Comparison of ENCODE assay signal across 24 cellular contexts in the genomic region with DNA sequence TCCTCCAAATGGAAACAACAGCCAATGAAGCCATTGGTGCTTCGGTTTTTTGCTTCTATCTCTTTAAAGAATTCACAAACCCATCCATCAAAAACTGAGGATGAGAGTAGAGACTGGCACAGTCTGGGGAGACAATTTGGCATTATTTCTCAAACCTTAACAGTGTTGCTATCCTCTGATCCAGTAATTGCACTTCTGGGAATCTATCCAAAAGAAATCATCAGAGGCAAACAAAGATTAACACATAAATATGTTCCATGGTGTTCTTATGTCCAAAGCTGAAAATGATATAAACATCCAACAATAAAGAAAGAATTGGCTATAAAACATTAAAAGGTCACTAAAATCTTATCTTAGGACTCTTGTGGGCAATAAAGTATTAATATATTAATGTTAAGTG. TPM values are rescaled to one million over a fixed set of nuclear protein-coding genes. Genes with fewer than 3 reads are reported as not detected.
A peak's percentile ranks its signal among the peaks of the same experiment; 100 is the strongest.
DNase-seq lines count a peak whose midpoint lies in the region; ATAC-seq and TF ChIP-seq lines count a peak whose summit lies in the region.
"Had no signal": no experiment of that assay in that cellular context is flagged by ENCODE, and none has a peak within 500 bp of the region (broad histone marks: within the 10 kb centered on the region; RNA-seq: fewer than 3 reads in every experiment).

No MANE protein-coding gene starts in this region.

- DNase-seq in A673 (ENCODE audit: low spot score): peak; percentile 61
- DNase-seq in NCI-H1105 (lab: John Stamatoyannopoulos, UW): peak; percentile 32
- DNase-seq in cardiac fibroblast (ENCODE audit: low read depth in 2 of 2): peak; percentile 9 to 22
- DNase-seq in OCI-LY7 (ENCODE audit: low spot score): no peak
- DNase-seq in right cardiac atrium: no peak
- DNase-seq in ecto neural progenitor cell (ENCODE audit: low spot score): no peak
- DNase-seq: activated CD4-positive, alpha-beta T cell treated with anti-CD3 and anti-CD28 coated beads for 1 hour; caudate nucleus; CD4-positive, CD25-positive, alpha-beta regulatory T cell; DND-41; effector CD4-positive, alpha-beta T cell; Kasumi-1; kidney; NCI-H1436 treated with DMSO at 0.1 percent for 48 hours; OCI-M1; stimulated activated naive B cell treated with anti-CD40 and anti-IgM and Interleukin-4, amounts not matched to agents 10 μg/mL and 1 μg/mL and 100 μg/mL, for 72 hours; T-helper 9 cell had no signal

- POLR2A ChIA-PET in A673 (lab: Charles Lee; ENCODE audit: low non-redundant PET): interaction anchor here (0.6 kb wide), 1 partner anchor 238 kb away, joined by 3 read pairs; no protein-coding TSS in a partner anchor
- POLR2A ChIA-PET in OCI-LY7 (lab: Charles Lee): interaction anchor here (0.6 to 0.7 kb wide), 3 partner anchors 17 to 436 kb away, joined by 3 to 5 read pairs (median 5); no protein-coding TSS in a partner anchor

- H3K4me1 ChIP-seq in A673 (ENCODE audit: insufficient read depth, low read length, poor library complexity, severe bottlenecking) (peaks cover 14% of the 10 kb centered on the region), OCI-LY7 (ENCODE audit: insufficient read depth, low read length, poor library complexity, severe bottlenecking) (no peaks in the 10 kb centered on the region), right cardiac atrium (ENCODE audit: control insufficient read depth, insufficient read depth, low read length) (peaks cover 14% of the 10 kb centered on the region)

- H3K4me3 Mint-ChIP-seq in nephron: peak overlapping the region in 2 of 3 experiments; percentile 26 to 36
- H3K4me3 Mint-ChIP-seq: CD4-positive, CD25-positive, alpha-beta regulatory T cell; GM23338; memory B cell; neural crest cell; stimulated activated naive B cell treated with anti-CD40 and anti-IgM and Interleukin-4, amounts not matched to agents 10 μg/mL and 1 μg/mL and 100 μg/mL, for 72 hours; type B pancreatic cell had no signal

- CTCF ChIA-PET in A673 (lab: Charles Lee): interaction anchor here (0.6 kb wide), 1 partner anchor 475 kb away, joined by 5 read pairs; no protein-coding TSS in a partner anchor
- CTCF ChIA-PET in OCI-LY7 (lab: Charles Lee; ENCODE audit: unreplicated experiment): no interaction called here

- ATAC-seq in right cardiac atrium (no peak), HG03571 (IDR thresholded peaks at IDR 0.05; ENCODE audit: unreplicated experiment) (no peak)
- ATAC-seq: GM23338; stimulated activated naive B cell treated with anti-CD40 and anti-IgM and Interleukin-4, amounts not matched to agents 10 μg/mL and 1 μg/mL and 100 μg/mL, for 72 hours had no signal

- H3K27ac ChIP-seq in A673 (ENCODE audit: low read depth, low read length, poor library complexity, severe bottlenecking) (no peak overlapping the region), OCI-LY7 (ENCODE audit: low read depth, low read length, poor library complexity, severe bottlenecking) (no peak overlapping the region), right cardiac atrium (ENCODE audit: low read length) (no peak overlapping the region)

- intact Hi-C loops in A673 (cut with micrococcal nuclease; ENCODE audit: unreplicated experiment) (no loop called here), OCI-LY7 (cut with micrococcal nuclease; ENCODE audit: unreplicated experiment) (no loop called here), right cardiac atrium (cut with DNase I) (loop anchor here in 1 of 4 donors (10.0 kb wide), 1 partner anchor 72 kb away; no protein-coding TSS in a partner anchor)

- 53% methylated on average over 1 of the region's 1 CpG for WGBS in right cardiac atrium

- H3K9me3 ChIP-seq in A673 (ENCODE audit: low read depth, low read length, poor library complexity, severe bottlenecking) (no peaks in the 10 kb centered on the region), OCI-LY7 (ENCODE audit: low read length) (no peaks in the 10 kb centered on the region), right cardiac atrium (ENCODE audit: control insufficient read depth, low read length) (no peaks in the 10 kb centered on the region)

- H2AFZ ChIP-seq in OCI-LY7 (ENCODE audit: low read length): no peak overlapping the region
- H2AFZ ChIP-seq: GM23338 had no signal

- H3K9me3 Mint-ChIP-seq in nephron: no peaks in the 10 kb centered on the region
- H3K9me3 Mint-ChIP-seq: GM23338; memory B cell; neural crest cell; stimulated activated naive B cell treated with anti-CD40 and anti-IgM and Interleukin-4, amounts not matched to agents 10 μg/mL and 1 μg/mL and 100 μg/mL, for 72 hours; type B pancreatic cell had no signal

- peak overlapping the region; percentile 50 to 80 (median 67) for H3K27ac Mint-ChIP-seq in nephron
- H3K27ac Mint-ChIP-seq: CD4-positive, CD25-positive, alpha-beta regulatory T cell; GM23338; memory B cell; stimulated activated naive B cell treated with anti-CD40 and anti-IgM and Interleukin-4, amounts not matched to agents 10 μg/mL and 1 μg/mL and 100 μg/mL, for 72 hours; type B pancreatic cell had no signal

- H4K20me1 ChIP-seq in OCI-LY7 (ENCODE audit: insufficient read depth, low read length): no peaks in the 10 kb centered on the region

- H3K36me3 ChIP-seq in A673 (ENCODE audit: insufficient read depth, low read length, poor library complexity, severe bottlenecking) (no peaks in the 10 kb centered on the region), OCI-LY7 (ENCODE audit: insufficient read depth, low read length) (no peaks in the 10 kb centered on the region)

- no peak overlapping the region for H3K4me2 ChIP-seq in OCI-LY7 (ENCODE audit: low read length)
- H3K4me2 ChIP-seq: GM23338 had no signal

- H3K27me3 ChIP-seq in A673 (replicated peaks; ENCODE audit: insufficient read depth, low read depth, low read length, poor library complexity) (no peaks in the 10 kb centered on the region), right cardiac atrium (ENCODE audit: control insufficient read depth, insufficient read depth) (no peaks in the 10 kb centered on the region)

- H3K27me3 Mint-ChIP-seq in nephron (ENCODE audit: low read depth): peaks cover 9% of the 10 kb centered on the region

- H3K4me1 Mint-ChIP-seq in nephron: peaks cover 74% of the 10 kb centered on the region
- H3K4me1 Mint-ChIP-seq: CD4-positive, CD25-positive, alpha-beta regulatory T cell; memory B cell; stimulated activated naive B cell treated with anti-CD40 and anti-IgM and Interleukin-4, amounts not matched to agents 10 μg/mL and 1 μg/mL and 100 μg/mL, for 72 hours had no signal

- BruUV-seq in A673 (replicated peaks; lab: Mats Ljungman, UMichigan) (no TSS peak), OCI-LY7 (replicated peaks; lab: Mats Ljungman, UMichigan) (no TSS peak)

- H3K4me3 ChIP-seq in A673 (ENCODE audit: low read depth, low read length, poor library complexity, severe bottlenecking) (no peak overlapping the region), cardiac fibroblast (replicated peaks in 1 of 2; ENCODE audit: low read depth in 2 of 2, low read length in 2 of 2) (no peak overlapping the region), OCI-LY7 (ENCODE audit: low read depth, low read length, poor library complexity, severe bottlenecking) (no peak overlapping the region), right cardiac atrium (ENCODE audit: low read length) (no peak overlapping the region)
- H3K4me3 ChIP-seq: GM23338 had no signal

- TF ChIP-seq CTCF in A673 (conservative IDR thresholded peaks at IDR 0.05; ENCODE audit: low read depth, low read length): no peak
- no peak for TF ChIP-seq CTCF in cardiac fibroblast (IDR thresholded peaks at IDR 0.05; ENCODE audit: low read depth, low read length)
- no peak for TF ChIP-seq CTCF in nephron (IDR thresholded peaks at IDR 0.05; ENCODE audit: unreplicated experiment in 3 of 3)
- TF ChIP-seq CTCF in OCI-LY7 (conservative IDR thresholded peaks at IDR 0.05; ENCODE audit: low read length): no peak

- no peaks in the 10 kb centered on the region for H3K9me2 ChIP-seq in OCI-LY7 (ENCODE audit: insufficient read depth, low read length)

- H3K36me3 Mint-ChIP-seq in nephron (ENCODE audit: low read depth): no peaks in the 10 kb centered on the region
- H3K36me3 Mint-ChIP-seq: CD4-positive, CD25-positive, alpha-beta regulatory T cell; memory B cell; stimulated activated naive B cell treated with anti-CD40 and anti-IgM and Interleukin-4, amounts not matched to agents 10 μg/mL and 1 μg/mL and 100 μg/mL, for 72 hours; type B pancreatic cell had no signal

- no peaks in the 10 kb centered on the region for H3K79me2 ChIP-seq in OCI-LY7 (ENCODE audit: insufficient read depth, low read depth, low read length)

RNA-seq across cellular contexts. Expression of gene REEP1, which starts 35.1 kb away (rescaled TPM):
- 3.6 and 4.8 TPM in 2 replicates for total RNA-seq in A673 (2021)
- total RNA-seq in OCI-LY7 (2014; rRNA removed; shearing (Covaris generic)): not detected in 2 replicates
- total RNA-seq in OCI-LY7 (2022): not detected in 2 replicates
- total RNA-seq in right cardiac atrium: 10 to 100 TPM; 22.5 to 34.4 (median 26.7) TPM
- polyA plus RNA-seq in right cardiac atrium: 16.5 TPM
- total RNA-seq: CD4-positive, CD25-positive, alpha-beta regulatory T cell; fibroblast of lung had no signal
- polyA plus RNA-seq: CD4-positive, CD25-positive, alpha-beta regulatory T cell had no signal

Comparison
In these comparisons a context has a peak if more than half of its experiments do, and no peak if none do; other contexts are left out.
1. DNase-seq: peak in A673 (single experiment), NCI-H1105 (single experiment) and cardiac fibroblast (2 of 2); none in OCI-LY7 (single experiment), right cardiac atrium (0 of 3) and ecto neural progenitor cell (single experiment).